In genomic region chr10:5433182-5433581, GRCh38 we compare ENCODE assay signal across 28 cellular contexts. TPM values are rescaled to one million over a fixed set of nuclear protein-coding genes. Genes with fewer than 3 reads are reported as not detected.
DNase-seq lines count a peak whose midpoint lies in the region; ATAC-seq, FAIRE-seq and TF ChIP-seq lines count a peak whose summit lies in the region.
"Had no signal": no experiment of that assay in that cellular context is flagged by ENCODE, and none has a peak within 500 bp of the region (broad histone marks: within the 10 kb centered on the region; RNA-seq: fewer than 3 reads in every experiment).

No MANE protein-coding gene starts in this region.

- 0 out of 2 replicates have a peak, but pooled peaks cover 3% of the 10 kb centered on the region for H3F3A ChIP-seq in PC-9 (ENCODE audit: insufficient read depth, low read depth)

- H3K4me1 ChIP-seq in PC-9 (replicated peaks; ENCODE audit: insufficient read depth) (peaks cover 10% of the 10 kb centered on the region; the same call in 1 of the 2 replicates), fibroblast of lung (ENCODE audit: control insufficient read depth, extremely low read depth, insufficient read depth, low read length) (no peaks in the 10 kb centered on the region), osteoblast (ENCODE audit: insufficient read depth, low read length) (peaks cover 19% of the 10 kb centered on the region)
- H3K4me1 ChIP-seq: colonic mucosa had no signal

- no peak overlapping the region for H3K4me2 ChIP-seq in PC-9
- H3K4me2 ChIP-seq in fibroblast of lung (ENCODE audit: extremely low read depth, insufficient read depth, low read length): no peak overlapping the region
- H3K4me2 ChIP-seq in osteoblast (ENCODE audit: insufficient read depth, low read length): no peak overlapping the region

- H2AFZ ChIP-seq in PC-9 (no peak overlapping the region), fibroblast of lung (ENCODE audit: low read length) (peak overlapping the region; percentile 45), osteoblast (ENCODE audit: low read length) (peak overlapping the region; percentile 50)

- H3K9ac ChIP-seq in fibroblast of lung (ENCODE audit: insufficient read depth, low read length): no peak overlapping the region

- ATAC-seq in activated CD4-positive, CD25-positive, alpha-beta regulatory T cell treated with anti-CD3 and anti-CD28 coated beads, Interleukin-2, amount 50 U/mL, for 24 hours: no peak
- ATAC-seq: activated T-cell treated with anti-CD3 and anti-CD28 coated beads, Interleukin-2, amount 50 U/mL, for 4 hours; Panc1 had no signal

- no peak for FAIRE-seq in D721Med (lab: Jason Lieb, UNC)
- FAIRE-seq: H54 had no signal

- DNase-seq in DMS53 (lab: John Stamatoyannopoulos, UW) (peak; percentile 44), DMS53 treated with DMSO at 0.1 percent for 48 hours (lab: John Stamatoyannopoulos, UW; ENCODE audit: unreplicated experiment) (no peak), PC-9 (no peak), fibroblast of lung (ENCODE audit: low read depth in 2 of 2) (no peak), osteoblast (ENCODE audit: insufficient read length, low spot score, missing footprints) (no peak), occipital lobe (lab: John Stamatoyannopoulos, UW) (no peak), D721Med (ENCODE audit: insufficient read length, low spot score) (no peak)
- DNase-seq: 8988T; activated CD4-positive, alpha-beta T cell treated with anti-CD3 and anti-CD28 coated beads, Interleukin-2, amount 50 U/mL, for 1 hour; activated gamma-delta T cell; activated naive CD8-positive, alpha-beta T cell treated with anti-CD3 and anti-CD28 coated beads for 36 hours; activated T-cell treated with anti-CD3 and anti-CD28 coated beads, Interleukin-2, amount 50 U/mL, for 4 hours; aorta; CD4-positive, alpha-beta T cell; colonic mucosa; effector CD8-positive, alpha-beta T cell; EL; left ventricle myocardium superior; naive B cell; NCI-H1417 treated with DMSO at 0.1 percent for 48 hours; NCI-H2029 treated with DMSO at 0.1 percent for 48 hours; psoas muscle; Right ventricle myocardium superior had no signal

- H3K79me2 ChIP-seq in PC-9 (ENCODE audit: low read depth) (peaks cover 17% of the 10 kb centered on the region), fibroblast of lung (ENCODE audit: control insufficient read depth, insufficient read depth, low read length) (no peaks in the 10 kb centered on the region), osteoblast (ENCODE audit: insufficient read depth, low read length) (peaks cover 4% of the 10 kb centered on the region)

- POLR2A ChIA-PET in PC-9 (lab: Charles Lee; ENCODE audit: unreplicated experiment): interaction anchor here (0.6 kb wide), 1 partner anchor 422 kb away, joined by 6 read pairs; no protein-coding TSS in a partner anchor

- H3K27ac ChIP-seq in PC-9 (peak overlapping the region; percentile 43; the same call in 1 of the 2 replicates), fibroblast of lung (ENCODE audit: insufficient read depth, low read length) (no peak overlapping the region), osteoblast (ENCODE audit: low read depth, low read length) (peak overlapping the region; percentile 89)
- H3K27ac ChIP-seq: colonic mucosa, HL-60, psoas muscle had no signal

- TF ChIP-seq CTCF in PC-9 (conservative IDR thresholded peaks at IDR 0.05): no peak
- TF ChIP-seq CTCF in fibroblast of lung (conservative IDR thresholded peaks at IDR 0.05 in 1 of 2, IDR thresholded peaks at IDR 0.05 in 1 of 2; ENCODE audit: low read depth in 1 of 2, low read length in 2 of 2): no peak
- TF ChIP-seq CTCF in osteoblast (IDR thresholded peaks at IDR 0.05; ENCODE audit: extremely low read depth, low read depth, low read length): no peak
- no peak for TF ChIP-seq CTCF in D721Med (IDR thresholded peaks at IDR 0.05; ENCODE audit: insufficient read depth, missing control alignments)

- H3K36me3 ChIP-seq in PC-9 (ENCODE audit: low read depth): peaks cover 22% of the 10 kb centered on the region
- H3K36me3 ChIP-seq in fibroblast of lung (ENCODE audit: control insufficient read depth, insufficient read depth, low read length): no peaks in the 10 kb centered on the region
- H3K36me3 ChIP-seq in osteoblast (ENCODE audit: insufficient read depth, low read length): peaks cover 4% of the 10 kb centered on the region
- H3K36me3 ChIP-seq: colonic mucosa had no signal

- BruUV-seq in PC-9 (replicated peaks; lab: Mats Ljungman, UMichigan): no TSS peak

- no peaks in the 10 kb centered on the region for H3K9me2 ChIP-seq in PC-9 (ENCODE audit: insufficient read depth)

- H3K9me3 ChIP-seq in PC-9 (ENCODE audit: insufficient read depth, low read depth): no peaks in the 10 kb centered on the region
- no peaks in the 10 kb centered on the region for H3K9me3 ChIP-seq in fibroblast of lung (ENCODE audit: control insufficient read depth, insufficient read depth, low read depth, low read length)
- no peaks in the 10 kb centered on the region for H3K9me3 ChIP-seq in osteoblast (ENCODE audit: low read depth, low read length)
- H3K9me3 ChIP-seq: colonic mucosa, psoas muscle had no signal

- no peaks in the 10 kb centered on the region for H3K27me3 ChIP-seq in PC-9 (ENCODE audit: insufficient read depth, low read depth)
- no peaks in the 10 kb centered on the region for H3K27me3 ChIP-seq in fibroblast of lung (ENCODE audit: control insufficient read depth, insufficient read depth, low read length)
- no peaks in the 10 kb centered on the region for H3K27me3 ChIP-seq in osteoblast (ENCODE audit: insufficient read depth, low read length)
- H3K27me3 ChIP-seq: colonic mucosa had no signal

- intact Hi-C loops in PC-9 (cut with micrococcal nuclease; ENCODE audit: unreplicated experiment): loop anchor here (5.0 to 10.0 kb wide), 4 partner anchors 51 to 972 kb away; no protein-coding TSS in a partner anchor

- no peak overlapping the region for H3K4me3 ChIP-seq in PC-9
- no peak overlapping the region for H3K4me3 ChIP-seq in fibroblast of lung (replicated peaks in 1 of 4; ENCODE audit: control extremely low read depth in 1 of 4, insufficient read depth in 1 of 4, low read depth in 3 of 4, low read length in 4 of 4)
- H3K4me3 ChIP-seq in osteoblast (ENCODE audit: insufficient read depth, low read length): no peak overlapping the region
- H3K4me3 ChIP-seq: colonic mucosa, psoas muscle had no signal

- no peaks in the 10 kb centered on the region for H4K20me1 ChIP-seq in PC-9 (ENCODE audit: insufficient read depth)
- H4K20me1 ChIP-seq in fibroblast of lung (ENCODE audit: control insufficient read depth, extremely low read depth, insufficient read depth, low read length): no peaks in the 10 kb centered on the region
- H4K20me1 ChIP-seq in osteoblast (ENCODE audit: insufficient read depth, low read length): no peaks in the 10 kb centered on the region

- CTCF ChIA-PET in PC-9 (lab: Charles Lee): interaction anchor here (0.7 to 1.7 kb wide), 3 partner anchors 10 to 583 kb away, joined by 3 to 9 read pairs (median 3); no protein-coding TSS in a partner anchor

RNA-seq across cellular contexts. Expression of gene NET1, which starts 20.8 kb away (rescaled TPM):
- total RNA-seq in PC-9 (2021) (150 and 161 TPM in 2 replicates), fibroblast of lung (32.1 and 45.4 TPM in 2 replicates), osteoblast (51.0 and 74.0 TPM in 2 replicates), occipital lobe (23.6 TPM)
- polyA plus RNA-seq in fibroblast of lung: 7.2 and 24.8 TPM in 2 replicates
- polyA plus RNA-seq in fibroblast of lung (2012): 4.6 and 13.6 TPM in 2 replicates
- polyA minus RNA-seq in fibroblast of lung (ENCODE audit: low replicate concordance): 18.8 and 25.8 TPM in 2 replicates

RNA-seq across cellular contexts. Expression of gene TUBAL3, which starts 28.6 kb away (rescaled TPM):
- total RNA-seq in PC-9 (2021) (0.35 and 0.52 TPM in 2 replicates), fibroblast of lung (not detected in 2 replicates), osteoblast (not detected in 2 replicates), occipital lobe (not detected)
- polyA plus RNA-seq in fibroblast of lung: not detected in 2 replicates
- not detected in 2 replicates for polyA plus RNA-seq in fibroblast of lung (2012)
- not detected in 2 replicates for polyA minus RNA-seq in fibroblast of lung (ENCODE audit: low replicate concordance)
- total RNA-seq: activated naive CD8-positive, alpha-beta T cell treated with anti-CD3 and anti-CD28 coated beads for 36 hours; activated T-cell treated with anti-CD3 and anti-CD28 coated beads, Interleukin-2, amount 50 U/mL, for 4 hours; aorta; CD4-positive, alpha-beta T cell; ureter had no signal
